In the genomic region with DNA sequence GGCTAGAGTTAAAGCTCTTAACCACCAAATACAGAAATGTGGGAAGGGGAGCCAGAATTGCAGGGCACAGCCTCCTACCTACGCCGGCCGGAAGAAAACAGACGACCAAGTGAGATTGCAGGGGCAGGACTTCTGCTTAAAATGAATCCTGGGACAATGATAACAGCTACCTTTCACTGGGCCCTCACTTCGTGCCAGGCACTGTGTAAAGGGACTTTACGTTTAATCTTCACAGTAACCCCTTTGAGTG, we compare ENCODE assay signal across 1 cellular context.
TF ChIP-seq lines count a peak whose summit lies in the region.

Gene GNAT2, minus strand, starts transcription at position 212 of the 250 bp plus-strand sequence. CDS start 6,746 bp downstream, outside the sequence.

TF ChIP-seq in GM12878, 131 proteins besides CTCF, POLR2A, EP300 and RAD21 (continued from another document and continues in another):
- TF ChIP-seq ZNF592 (IDR thresholded peaks at IDR 0.05) (no peak), ATF7 (IDR thresholded peaks at IDR 0.05; ENCODE audit: low read depth) (peak; percentile 62; the same call in 1 of the 2 replicates), ELK1 (IDR thresholded peaks at IDR 0.05; ENCODE audit: low read depth, low read length) (no peak), JUNB (IDR thresholded peaks at IDR 0.05) (no peak), SMAD5 (IDR thresholded peaks at IDR 0.05; ENCODE audit: low read depth) (no peak; the same call in 1 of the 2 replicates), HDGF (IDR thresholded peaks at IDR 0.05) (peak; percentile 39; the same call in 1 of the 2 replicates), MEF2A (IDR thresholded peaks at IDR 0.05; ENCODE audit: insufficient read depth, low read depth, low read length) (no peak), BCLAF1 (IDR thresholded peaks at IDR 0.05) (no peak), TBL1XR1 (IDR thresholded peaks at IDR 0.05; ENCODE audit: low read depth, low read length) (no peak), CBX5 (IDR thresholded peaks at IDR 0.05; ENCODE audit: low read depth) (no peak), ASH2L (IDR thresholded peaks at IDR 0.05; ENCODE audit: borderline replicate concordance, low read depth) (no peak), HDAC2 (IDR thresholded peaks at IDR 0.05) (no peak), ZNF622 (IDR thresholded peaks at IDR 0.05) (no peak), HSF1 (IDR thresholded peaks at IDR 0.05; ENCODE audit: low read depth, low read length) (no peak), CEBPZ (IDR thresholded peaks at IDR 0.05; ENCODE audit: low read depth, low read length) (no peak), WRNIP1 (IDR thresholded peaks at IDR 0.05; ENCODE audit: borderline replicate concordance, low read depth, low read length) (no peak), POU2F2 (IDR thresholded peaks at IDR 0.05; ENCODE audit: borderline replicate concordance, low read depth, low read length) (no peak), CHD4 (IDR thresholded peaks at IDR 0.05) (no peak), IKZF2 (IDR thresholded peaks at IDR 0.05) (no peak), RB1 (IDR thresholded peaks at IDR 0.05; ENCODE audit: borderline replicate concordance) (no peak), YY1 (IDR thresholded peaks at IDR 0.05; ENCODE audit: low read depth, low read length) (no peak), PAX5 (IDR thresholded peaks at IDR 0.05; ENCODE audit: borderline replicate concordance, low read depth, low read length) (no peak), FOXM1 (IDR thresholded peaks at IDR 0.05; ENCODE audit: low read depth, low read length) (no peak), SPI1 (IDR thresholded peaks at IDR 0.05; ENCODE audit: borderline replicate concordance, insufficient read depth, low read depth, low read length) (no peak), PML (IDR thresholded peaks at IDR 0.05; ENCODE audit: low read length) (peak; percentile 80; the same call in 1 of the 2 replicates), EZH2 (IDR thresholded peaks at IDR 0.05; ENCODE audit: borderline replicate concordance, control insufficient read depth, low read depth, low read length) (no peak), SMAD1 (IDR thresholded peaks at IDR 0.05; ENCODE audit: low read depth, partially characterized antibody) (peak; percentile 58), ZZZ3 (IDR thresholded peaks at IDR 0.05; ENCODE audit: control insufficient read depth, insufficient read length, low read depth) (no peak), MLLT1 (IDR thresholded peaks at IDR 0.05) (no peak), CBFB (IDR thresholded peaks at IDR 0.05; ENCODE audit: low read depth) (0 out of 2 replicates have a peak, but pooled peaks have one; percentile 27), ZSCAN29 (IDR thresholded peaks at IDR 0.05) (no peak), CHD2 (IDR thresholded peaks at IDR 0.05; ENCODE audit: borderline replicate concordance, low read depth, low read length) (no peak), ZNF24 (IDR thresholded peaks at IDR 0.05) (no peak), MYC (IDR thresholded peaks at IDR 0.05; ENCODE audit: insufficient read depth, insufficient read length, insufficient replicate concordance, low read length, severe bottlenecking) (no peak), SREBF2 (IDR thresholded peaks at IDR 0.05; ENCODE audit: low read length) (no peak)
- TF ChIP-seq, protein P1, sequence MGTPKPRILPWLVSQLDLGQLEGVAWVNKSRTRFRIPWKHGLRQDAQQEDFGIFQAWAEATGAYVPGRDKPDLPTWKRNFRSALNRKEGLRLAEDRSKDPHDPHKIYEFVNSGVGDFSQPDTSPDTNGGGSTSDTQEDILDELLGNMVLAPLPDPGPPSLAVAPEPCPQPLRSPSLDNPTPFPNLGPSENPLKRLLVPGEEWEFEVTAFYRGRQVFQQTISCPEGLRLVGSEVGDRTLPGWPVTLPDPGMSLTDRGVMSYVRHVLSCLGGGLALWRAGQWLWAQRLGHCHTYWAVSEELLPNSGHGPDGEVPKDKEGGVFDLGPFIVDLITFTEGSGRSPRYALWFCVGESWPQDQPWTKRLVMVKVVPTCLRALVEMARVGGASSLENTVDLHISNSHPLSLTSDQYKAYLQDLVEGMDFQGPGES (IDR thresholded peaks at IDR 0.05) = no peak
- TF ChIP-seq, protein P2, sequence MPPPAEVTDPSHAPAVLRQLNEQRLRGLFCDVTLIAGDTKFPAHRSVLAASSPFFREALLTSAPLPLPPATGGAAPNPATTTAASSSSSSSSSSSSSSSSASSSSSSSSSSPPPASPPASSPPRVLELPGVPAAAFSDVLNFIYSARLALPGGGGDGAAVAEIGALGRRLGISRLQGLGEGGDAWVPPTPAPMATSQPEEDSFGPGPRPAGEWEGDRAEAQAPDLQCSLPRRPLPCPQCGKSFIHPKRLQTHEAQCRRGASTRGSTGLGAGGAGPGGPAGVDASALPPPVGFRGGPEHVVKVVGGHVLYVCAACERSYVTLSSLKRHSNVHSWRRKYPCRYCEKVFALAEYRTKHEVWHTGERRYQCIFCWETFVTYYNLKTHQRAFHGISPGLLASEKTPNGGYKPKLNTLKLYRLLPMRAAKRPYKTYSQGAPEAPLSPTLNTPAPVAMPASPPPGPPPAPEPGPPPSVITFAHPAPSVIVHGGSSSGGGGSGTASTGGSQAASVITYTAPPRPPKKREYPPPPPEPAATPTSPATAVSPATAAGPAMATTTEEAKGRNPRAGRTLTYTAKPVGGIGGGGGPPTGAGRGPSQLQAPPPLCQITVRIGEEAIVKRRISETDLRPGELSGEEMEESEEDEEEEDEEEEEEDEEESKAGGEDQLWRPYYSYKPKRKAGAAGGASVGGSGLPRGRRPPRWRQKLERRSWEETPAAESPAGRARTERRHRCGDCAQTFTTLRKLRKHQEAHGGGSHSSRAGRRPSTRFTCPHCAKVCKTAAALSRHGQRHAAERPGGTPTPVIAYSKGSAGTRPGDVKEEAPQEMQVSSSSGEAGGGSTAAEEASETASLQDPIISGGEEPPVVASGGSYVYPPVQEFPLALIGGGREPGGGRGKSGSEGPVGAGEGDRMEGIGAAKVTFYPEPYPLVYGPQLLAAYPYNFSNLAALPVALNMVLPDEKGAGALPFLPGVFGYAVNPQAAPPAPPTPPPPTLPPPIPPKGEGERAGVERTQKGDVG (CRISPR knock-in tag; IDR thresholded peaks at IDR 0.05) = no peak
- TF ChIP-seq, protein P3, sequence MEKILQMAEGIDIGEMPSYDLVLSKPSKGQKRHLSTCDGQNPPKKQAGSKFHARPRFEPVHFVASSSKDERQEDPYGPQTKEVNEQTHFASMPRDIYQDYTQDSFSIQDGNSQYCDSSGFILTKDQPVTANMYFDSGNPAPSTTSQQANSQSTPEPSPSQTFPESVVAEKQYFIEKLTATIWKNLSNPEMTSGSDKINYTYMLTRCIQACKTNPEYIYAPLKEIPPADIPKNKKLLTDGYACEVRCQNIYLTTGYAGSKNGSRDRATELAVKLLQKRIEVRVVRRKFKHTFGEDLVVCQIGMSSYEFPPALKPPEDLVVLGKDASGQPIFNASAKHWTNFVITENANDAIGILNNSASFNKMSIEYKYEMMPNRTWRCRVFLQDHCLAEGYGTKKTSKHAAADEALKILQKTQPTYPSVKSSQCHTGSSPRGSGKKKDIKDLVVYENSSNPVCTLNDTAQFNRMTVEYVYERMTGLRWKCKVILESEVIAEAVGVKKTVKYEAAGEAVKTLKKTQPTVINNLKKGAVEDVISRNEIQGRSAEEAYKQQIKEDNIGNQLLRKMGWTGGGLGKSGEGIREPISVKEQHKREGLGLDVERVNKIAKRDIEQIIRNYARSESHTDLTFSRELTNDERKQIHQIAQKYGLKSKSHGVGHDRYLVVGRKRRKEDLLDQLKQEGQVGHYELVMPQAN (conservative IDR thresholded peaks at IDR 0.05) = no peak
